ENCODE assay signal across 7 cellular contexts in genomic region chr10:21315321-21316220, GRCh38.
DNase-seq lines count a peak whose midpoint lies in the region; ATAC-seq and TF ChIP-seq lines count a peak whose summit lies in the region.

No MANE protein-coding gene starts in this region.

- H3K4me3 ChIP-seq in lower leg skin (ENCODE audit: low read depth, poor library complexity, severe bottlenecking) (no peak overlapping the region), aorta (ENCODE audit: low read length in 2 of 2) (no peak overlapping the region)

- 23 to 27% methylated on average over 6 to 7 of the region's 7 CpGs for WGBS in lower leg skin, 2 donors
- WGBS in aorta, 2 donors = 21% methylated on average over 7 of the region's 7 CpGs

- no peak for TF ChIP-seq POLR2A in lower leg skin (IDR thresholded peaks at IDR 0.05)

- peak overlapping the region in 1 of 2 donors; percentile 7 for H3K27ac ChIP-seq in aorta (ENCODE audit: low read depth in 1 of 2, low read length in 2 of 2)

- no peaks in the 10 kb centered on the region for H3K36me3 ChIP-seq in aorta (ENCODE audit: control insufficient read depth in 1 of 2, insufficient read depth in 2 of 2, low read length in 1 of 2)

- POLR2A ChIA-PET in GM10248 (lab: Yijun Ruan, JAX) = no interaction called here

- no peaks in the 10 kb centered on the region for H3K27me3 ChIP-seq in aorta (ENCODE audit: control insufficient read depth in 1 of 2, insufficient read depth in 2 of 2, low read length in 1 of 2)

- no peaks in the 10 kb centered on the region for H3K4me1 ChIP-seq in aorta (ENCODE audit: control insufficient read depth in 1 of 2, insufficient read depth in 2 of 2, low read length in 2 of 2)

- H3K9me3 ChIP-seq in aorta (ENCODE audit: control insufficient read depth, low read length) = no peaks in the 10 kb centered on the region

- intact Hi-C loops in lower leg skin (cut with DNase I; ENCODE audit: low total_unique reads) (no loop called here), aorta (cut with DNase I) (no loop called here)

- TF ChIP-seq CTCF in lower leg skin (IDR thresholded peaks at IDR 0.05) (no peak), GM10248 (IDR thresholded peaks at IDR 0.05; ENCODE audit: control extremely low read depth, extremely low read depth, low read depth, missing control alignments) (no peak)

- DNase-seq in M059J (ENCODE audit: low read depth) (peak; percentile 85), ecto neural progenitor cell (ENCODE audit: low spot score) (peak; percentile 81), lower leg skin (ENCODE audit: low spot score in 2 of 2) (peak; percentile 43 to 88), aorta (peak; percentile 76 to 85), NCI-H146 treated with DMSO at 0.1 percent for 48 hours (lab: John Stamatoyannopoulos, UW; ENCODE audit: unreplicated experiment) (no peak), GM10248 (ENCODE audit: extremely low spot score) (no peak)

- peak; percentile 74 for ATAC-seq in aorta (ENCODE audit: low FRiP score)
- ATAC-seq in HG03457 (IDR thresholded peaks at IDR 0.05; ENCODE audit: unreplicated experiment) = no peak

- CTCF ChIA-PET in GM10248 (lab: Yijun Ruan, JAX) = interaction anchor here (0.9 kb wide), 1 partner anchor 14 kb away, joined by 3 read pairs; no protein-coding TSS in a partner anchor

Comparison
In these comparisons a context has a peak if more than half of its experiments do, and no peak if none do; other contexts are left out.
1. DNase-seq: peak in M059J (single experiment), ecto neural progenitor cell (single experiment), lower leg skin (2 of 2) and aorta (2 of 2); none in NCI-H146 treated with DMSO at 0.1 percent for 48 hours (single experiment) and GM10248 (single experiment).